20 cellular contexts compared by ENCODE assay signal in the genomic region with DNA sequence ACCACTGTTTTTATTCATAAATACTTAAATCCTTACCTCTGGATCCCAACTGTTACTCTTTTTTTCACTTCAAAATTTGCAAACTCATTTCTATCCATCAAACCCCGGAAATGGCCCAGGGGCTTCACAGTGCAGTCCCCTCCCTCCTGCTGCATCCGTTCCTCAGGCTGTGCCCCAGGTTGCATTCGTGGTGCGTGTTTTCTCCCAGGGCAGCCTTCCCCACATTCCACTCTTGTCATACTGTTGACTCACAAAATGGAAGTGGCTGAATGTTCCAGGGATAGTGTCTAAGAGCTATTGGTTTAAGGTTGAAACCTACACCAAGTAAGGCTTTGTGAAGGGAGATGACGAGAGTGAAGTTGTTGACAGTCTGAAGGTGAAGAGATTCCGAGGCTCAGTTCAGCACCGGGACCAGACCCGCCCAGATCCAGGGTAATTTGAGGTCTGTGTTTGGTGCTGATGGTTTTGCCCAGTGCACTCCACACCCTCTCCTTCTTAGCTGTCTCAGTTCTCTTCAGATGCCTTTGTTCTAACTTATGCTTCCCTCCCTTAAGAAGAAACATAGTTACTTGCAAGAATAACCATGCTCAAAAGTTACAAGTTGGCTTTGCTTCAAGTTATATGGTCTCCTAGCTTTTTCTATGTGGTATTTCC. TPM values are rescaled to one million over a fixed set of nuclear protein-coding genes. Genes with fewer than 3 reads are reported as not detected.
DNase-seq lines count a peak whose midpoint lies in the region; ATAC-seq and TF ChIP-seq lines count a peak whose summit lies in the region.
"Had no signal": no experiment of that assay in that cellular context is flagged by ENCODE, and none has a peak within 500 bp of the region (broad histone marks: within the 10 kb centered on the region; RNA-seq: fewer than 3 reads in every experiment).

No MANE protein-coding gene starts in this region.

- no peaks in the 10 kb centered on the region for H3K9me3 ChIP-seq in BLaER1 treated with 17β-estradiol and CSF1 and Interleukin-3, amounts not matched to agents 10 nM and 100 nM (replicated peaks in 1 of 11)
- no peaks in the 10 kb centered on the region for H3K9me3 ChIP-seq in mesenchymal stem cell (ENCODE audit: control insufficient read depth, low read length)
- H3K9me3 ChIP-seq: Caco-2, gastroesophageal sphincter, neutrophil had no signal

- H2AK5ac ChIP-seq in mesenchymal stem cell (ENCODE audit: low read length, severe bottlenecking), result no peak overlapping the region

- H3K4me3 Mint-ChIP-seq in GM23338 (no peak overlapping the region), brain (peak overlapping the region in 3 of 5 experiments; percentile 24 to 55 (median 34))
- H3K4me3 Mint-ChIP-seq: activated CD4-positive, alpha-beta memory T cell treated with anti-CD3 and anti-CD28 coated beads for 36 hours; activated naive CD8-positive, alpha-beta T cell treated with anti-CD3 and anti-CD28 coated beads for 36 hours had no signal

- no peak overlapping the region for H2BK120ac ChIP-seq in mesenchymal stem cell (ENCODE audit: low read depth, low read length)

- H2BK5ac ChIP-seq in mesenchymal stem cell (ENCODE audit: low read depth, low read length, poor library complexity, severe bottlenecking), result no peak overlapping the region

- no peaks in the 10 kb centered on the region; the same call in 1 of the 2 replicates for H3F3A ChIP-seq in GM23338 (replicated peaks; ENCODE audit: low read depth)

- no peak overlapping the region for H3K23ac ChIP-seq in mesenchymal stem cell (ENCODE audit: low read length in 2 of 2)

- H3K27me3 Mint-ChIP-seq in GM23338 (ENCODE audit: insufficient read depth, low read depth, poor library complexity) (peaks cover 3% of the 10 kb centered on the region), brain (no peaks in the 10 kb centered on the region)
- H3K27me3 Mint-ChIP-seq: activated CD4-positive, alpha-beta memory T cell treated with anti-CD3 and anti-CD28 coated beads for 36 hours; activated naive CD8-positive, alpha-beta T cell treated with anti-CD3 and anti-CD28 coated beads for 36 hours had no signal

- no peaks in the 10 kb centered on the region for H3K9me2 ChIP-seq in GM23338 (ENCODE audit: insufficient read depth)

- H3K36me3 Mint-ChIP-seq in GM23338 (ENCODE audit: low read depth), result peaks cover 70% of the 10 kb centered on the region
- H3K36me3 Mint-ChIP-seq in brain, result peaks cover 78% of the 10 kb centered on the region

- no peak overlapping the region for H4K91ac ChIP-seq in mesenchymal stem cell (ENCODE audit: low read length)

- H3K14ac ChIP-seq in mesenchymal stem cell (ENCODE audit: low read length in 2 of 2), result peak overlapping the region in 1 of 2 experiments; percentile 33

- H4K8ac ChIP-seq in mesenchymal stem cell (ENCODE audit: low read length), result peak overlapping the region; percentile 87

- H3K27ac ChIP-seq in BLaER1 treated with 17β-estradiol and CSF1 and Interleukin-3, amounts not matched to agents 10 nM and 100 nM, result peak overlapping the region in 2 of 11 experiments; percentile 1 to 7; a peak in 2 of 22 replicates
- H3K27ac ChIP-seq in GM23338 (ENCODE audit: low read depth) (no peak overlapping the region), mesenchymal stem cell (ENCODE audit: low read length, poor library complexity, severe bottlenecking) (no peak overlapping the region)
- H3K27ac ChIP-seq: brain microvascular endothelial cell, gastroesophageal sphincter had no signal

- no peaks in the 10 kb centered on the region for H3K9me3 Mint-ChIP-seq in GM23338
- H3K9me3 Mint-ChIP-seq in brain, result no peaks in the 10 kb centered on the region
- H3K9me3 Mint-ChIP-seq: activated CD4-positive, alpha-beta memory T cell treated with anti-CD3 and anti-CD28 coated beads for 36 hours; activated naive CD8-positive, alpha-beta T cell treated with anti-CD3 and anti-CD28 coated beads for 36 hours had no signal

- ATAC-seq in GM23338, result no peak
- ATAC-seq in GM21526 (IDR thresholded peaks at IDR 0.05; ENCODE audit: low FRiP score, unreplicated experiment), result no peak
- ATAC-seq in GM19397 (IDR thresholded peaks at IDR 0.05; ENCODE audit: unreplicated experiment), result no peak
- ATAC-seq in GM19328 (IDR thresholded peaks at IDR 0.05; ENCODE audit: unreplicated experiment), result no peak
- ATAC-seq: gastroesophageal sphincter, Right ventricle myocardium inferior had no signal

- H3K9ac ChIP-seq in BLaER1 treated with 17β-estradiol and CSF1 and Interleukin-3, amounts not matched to agents 10 nM and 100 nM, result peak overlapping the region in 2 of 11 experiments; percentile 4 to 28; a peak in 2 of 22 replicates
- no peak overlapping the region for H3K9ac ChIP-seq in mesenchymal stem cell (ENCODE audit: low read length)

- DNase-seq in GM23338 (ENCODE audit: low spot score) (no peak), mesenchymal stem cell (no peak)
- DNase-seq: activated CD4-positive, alpha-beta memory T cell treated with anti-CD3 and anti-CD28 coated beads for 36 hours; activated naive CD8-positive, alpha-beta T cell treated with anti-CD3 and anti-CD28 coated beads for 36 hours; brain microvascular endothelial cell; Caco-2; dermis blood vessel endothelial cell; HCEC 1CT; kidney glomerular epithelial cell; NCI-H2107; NCI-H524; retina had no signal

- peaks cover 25 to 43% (median 34%) of the 10 kb centered on the region in 10 experiments for H3K4me1 ChIP-seq in BLaER1 treated with 17β-estradiol and CSF1 and Interleukin-3, amounts not matched to agents 10 nM and 100 nM
- H3K4me1 ChIP-seq in GM23338 (ENCODE audit: insufficient read depth) (peaks cover 15% of the 10 kb centered on the region), mesenchymal stem cell (ENCODE audit: control insufficient read depth, insufficient read depth, low read depth, low read length) (peaks cover 9% of the 10 kb centered on the region)
- H3K4me1 ChIP-seq: Caco-2 had no signal

- no peak overlapping the region for H2BK12ac ChIP-seq in mesenchymal stem cell (ENCODE audit: low read length in 2 of 2)

- 90% methylated on average over 2 of the region's 8 CpGs for WGBS in mesenchymal stem cell

- H3K27me3 ChIP-seq in BLaER1 treated with 17β-estradiol and CSF1 and Interleukin-3, amounts not matched to agents 10 nM and 100 nM, result no peaks in the 10 kb centered on the region
- H3K27me3 ChIP-seq in GM23338 (ENCODE audit: insufficient read depth) (no peaks in the 10 kb centered on the region), mesenchymal stem cell (ENCODE audit: control insufficient read depth in 1 of 2, insufficient read depth in 1 of 2, low read length in 2 of 2) (no peaks in the 10 kb centered on the region)
- H3K27me3 ChIP-seq: brain microvascular endothelial cell, gastroesophageal sphincter, neutrophil had no signal

- H2BK15ac ChIP-seq in mesenchymal stem cell (ENCODE audit: low read depth, poor library complexity, severe bottlenecking), result no peak overlapping the region

- H4K20me1 ChIP-seq in BLaER1 treated with 17β-estradiol and CSF1 and Interleukin-3, amounts not matched to agents 10 nM and 100 nM, result peaks cover 9 to 86% (median 67%) of the 10 kb centered on the region in 11 experiments; a peak in 20 of 22 replicates
- peaks cover 68% of the 10 kb centered on the region for H4K20me1 ChIP-seq in GM23338 (replicated peaks; ENCODE audit: insufficient read depth)

- peaks cover 35% of the 10 kb centered on the region for H3K79me1 ChIP-seq in mesenchymal stem cell (replicated peaks; ENCODE audit: low read length, poor library complexity, severe bottlenecking)

- no peak overlapping the region for H2AFZ ChIP-seq in GM23338
- H2AFZ ChIP-seq in mesenchymal stem cell (ENCODE audit: low read depth, low read length), result no peak overlapping the region

- TF ChIP-seq CTCF in GM23338 (conservative IDR thresholded peaks at IDR 0.05; ENCODE audit: low read depth in 2 of 2) (no peak), brain (conservative IDR thresholded peaks at IDR 0.05) (no peak)

- H3K4me2 ChIP-seq in BLaER1 treated with 17β-estradiol and CSF1 and Interleukin-3, amounts not matched to agents 10 nM and 100 nM, result peak overlapping the region in 8 of 11 experiments; percentile 31 to 62 (median 52); a peak in 14 of 22 replicates
- H3K4me2 ChIP-seq in GM23338 (no peak overlapping the region), mesenchymal stem cell (ENCODE audit: low read length, poor library complexity, severe bottlenecking) (no peak overlapping the region)

- H3K79me2 ChIP-seq in GM23338 (replicated peaks; ENCODE audit: insufficient read depth), result peaks cover 61% of the 10 kb centered on the region

- no peak overlapping the region for H3K4ac ChIP-seq in mesenchymal stem cell (ENCODE audit: low read depth in 1 of 2, low read length in 2 of 2)

- H3K4me1 Mint-ChIP-seq in GM23338 (peaks cover 14% of the 10 kb centered on the region), brain (peaks cover 58% of the 10 kb centered on the region)

- H3K4me3 ChIP-seq in BLaER1 treated with 17β-estradiol and CSF1 and Interleukin-3, amounts not matched to agents 10 nM and 100 nM, result no peak overlapping the region
- no peak overlapping the region for H3K4me3 ChIP-seq in GM23338
- H3K4me3 ChIP-seq in mesenchymal stem cell (ENCODE audit: insufficient read depth in 1 of 2, low read depth in 1 of 2, low read length in 2 of 2), result no peak overlapping the region
- H3K4me3 ChIP-seq: gastroesophageal sphincter had no signal

- peaks cover 86 to 98% (median 98%) of the 10 kb centered on the region in 11 experiments for H3K36me3 ChIP-seq in BLaER1 treated with 17β-estradiol and CSF1 and Interleukin-3, amounts not matched to agents 10 nM and 100 nM
- H3K36me3 ChIP-seq in GM23338 (ENCODE audit: insufficient read depth) (peaks cover 55% of the 10 kb centered on the region), mesenchymal stem cell (ENCODE audit: control insufficient read depth in 1 of 2, insufficient read depth in 2 of 2, low read depth in 1 of 2, low read length in 2 of 2) (peaks cover 27 to 97% of the 10 kb centered on the region in 2 experiments)

- H3K18ac ChIP-seq in mesenchymal stem cell (ENCODE audit: low read depth in 1 of 2, low read length in 2 of 2), result no peak overlapping the region

- H3K27ac Mint-ChIP-seq in GM23338 (peak overlapping the region; percentile 74), brain (peak overlapping the region in 3 of 5 experiments; percentile 42 to 76 (median 63))
- H3K27ac Mint-ChIP-seq: activated CD4-positive, alpha-beta memory T cell treated with anti-CD3 and anti-CD28 coated beads for 36 hours; activated naive CD8-positive, alpha-beta T cell treated with anti-CD3 and anti-CD28 coated beads for 36 hours had no signal

RNA-seq across cellular contexts. Expression of a gene that starts 7.7 kb away (rescaled TPM):
- 106 and 131 TPM in 2 replicates for total RNA-seq in GM23338 (2014; rRNA removed; shearing (Covaris generic))
- polyA plus RNA-seq in GM23338 (2016; fragmentation: Nextera tagmentation; extraction: Ambion mirVana) (70.3 and 71.5 TPM in 2 replicates), brain (ENCODE audit: insufficient read depth, low read depth, low replicate concordance) (35.2 TPM)
- polyA plus RNA-seq in mesenchymal stem cell (2013, experiment 1 of 2), result 274 TPM
- polyA plus RNA-seq in mesenchymal stem cell (2013, experiment 2 of 2), result 281 TPM

Comparison
In these comparisons a context has a peak if more than half of its experiments do, and no peak if none do; other contexts are left out.
1. H3K4me2 ChIP-seq: peak in BLaER1 treated with 17β-estradiol and CSF1 and Interleukin-3, amounts not matched to agents 10 nM and 100 nM (8 of 11); none in GM23338 (single experiment) and mesenchymal stem cell (single experiment).